Comparison of ENCODE assay signal across 21 cellular contexts in genomic region chr6:157946053-157946617, GRCh38. TPM values are rescaled to one million over a fixed set of nuclear protein-coding genes. Genes with fewer than 3 reads are reported as not detected.
DNase-seq lines count a peak whose midpoint lies in the region; ATAC-seq and TF ChIP-seq lines count a peak whose summit lies in the region.
"Had no signal": no experiment of that assay in that cellular context is flagged by ENCODE, and none has a peak within 500 bp of the region (broad histone marks: within the 10 kb centered on the region; RNA-seq: fewer than 3 reads in every experiment).

No MANE protein-coding gene starts in this region.

- CTCF ChIA-PET in activated naive CD4-positive, alpha-beta T cell treated with anti-CD3 and anti-CD28 coated beads, Interleukin-2, amount 10 ng/mL, durations not matched to agents 7 days and 5 days (lab: Charles Lee), result interaction anchor here (1.2 to 2.4 kb wide), 8 partner anchors 14 to 631 kb away, joined by 3 to 11 read pairs (median 6); no protein-coding TSS in a partner anchor

- DNase-seq in activated naive CD4-positive, alpha-beta T cell treated with anti-CD3 and anti-CD28 coated beads, Interleukin-2, amount 50 U/mL, for 72 hours (ENCODE audit: low spot score in 2 of 2), result no peak
- no peak for DNase-seq in activated naive CD4-positive, alpha-beta T cell treated with anti-CD3 and anti-CD28 coated beads, Interleukin-2, amount 10 ng/mL, durations not matched to agents 7 days and 5 days
- DNase-seq in erythroblast (lab: John Stamatoyannopoulos, UW) (peak; percentile 35 to 50), NCI-H510A (lab: John Stamatoyannopoulos, UW) (no peak), middle frontal gyrus (ENCODE audit: extremely low spot score, low spot score) (no peak)
- DNase-seq: activated CD4-positive, CD25-positive, alpha-beta regulatory T cell treated with anti-CD3 and anti-CD28 coated beads, Interleukin-2, amount 50 U/mL, for 72 hours; adrenal gland; body of pancreas; cerebellar nuclear complex; NCI-H1417; NCI-H2081 treated with DMSO at 0.1 percent for 48 hours; NCI-H345; NCI-H748 treated with DMSO at 0.1 percent for 48 hours; pancreas; right cardiac atrium; spleen; testis had no signal

- peak overlapping the region; percentile 69 to 79 for H3K27ac Mint-ChIP-seq in activated naive CD4-positive, alpha-beta T cell treated with anti-CD3 and anti-CD28 coated beads, Interleukin-2, amount 50 U/mL, for 72 hours
- H3K27ac Mint-ChIP-seq in activated naive CD4-positive, alpha-beta T cell treated with anti-CD3 and anti-CD28 coated beads, Interleukin-2, amount 10 ng/mL, durations not matched to agents 7 days and 5 days, result no peak overlapping the region
- peak overlapping the region; percentile 87 for H3K27ac Mint-ChIP-seq in activated T-helper 17 cell treated with anti-CD3 and anti-CD28 coated beads, Interleukin-2, amount 50 U/mL, for 72 hours
- peak overlapping the region; percentile 42 for H3K27ac Mint-ChIP-seq in stimulated activated memory B cell treated with anti-CD40 and anti-IgM and Interleukin-4, amounts not matched to agents 10 μg/mL and 1 μg/mL and 100 μg/mL, for 72 hours

- no peak overlapping the region for H3K4me3 Mint-ChIP-seq in activated naive CD4-positive, alpha-beta T cell treated with anti-CD3 and anti-CD28 coated beads, Interleukin-2, amount 10 ng/mL, durations not matched to agents 7 days and 5 days
- peak overlapping the region; percentile 44 for H3K4me3 Mint-ChIP-seq in activated T-helper 17 cell treated with anti-CD3 and anti-CD28 coated beads, Interleukin-2, amount 50 U/mL, for 72 hours
- H3K4me3 Mint-ChIP-seq in stimulated activated memory B cell treated with anti-CD40 and anti-IgM and Interleukin-4, amounts not matched to agents 10 μg/mL and 1 μg/mL and 100 μg/mL, for 72 hours, result no peak overlapping the region
- H3K4me3 Mint-ChIP-seq: T-cell had no signal

- peaks cover 8 to 24% of the 10 kb centered on the region in 2 donors for H3K9me3 Mint-ChIP-seq in activated naive CD4-positive, alpha-beta T cell treated with anti-CD3 and anti-CD28 coated beads, Interleukin-2, amount 50 U/mL, for 72 hours
- no peaks in the 10 kb centered on the region for H3K9me3 Mint-ChIP-seq in activated naive CD4-positive, alpha-beta T cell treated with anti-CD3 and anti-CD28 coated beads, Interleukin-2, amount 10 ng/mL, durations not matched to agents 7 days and 5 days
- H3K9me3 Mint-ChIP-seq in activated T-helper 17 cell treated with anti-CD3 and anti-CD28 coated beads, Interleukin-2, amount 50 U/mL, for 72 hours, result peaks cover 5% of the 10 kb centered on the region
- peaks cover 10% of the 10 kb centered on the region for H3K9me3 Mint-ChIP-seq in stimulated activated memory B cell treated with anti-CD40 and anti-IgM and Interleukin-4, amounts not matched to agents 10 μg/mL and 1 μg/mL and 100 μg/mL, for 72 hours

- peaks cover 38 to 71% of the 10 kb centered on the region in 2 donors for H3K36me3 Mint-ChIP-seq in activated naive CD4-positive, alpha-beta T cell treated with anti-CD3 and anti-CD28 coated beads, Interleukin-2, amount 50 U/mL, for 72 hours
- H3K36me3 Mint-ChIP-seq in activated naive CD4-positive, alpha-beta T cell treated with anti-CD3 and anti-CD28 coated beads, Interleukin-2, amount 10 ng/mL, durations not matched to agents 7 days and 5 days, result peaks cover 21% of the 10 kb centered on the region
- H3K36me3 Mint-ChIP-seq in activated T-helper 17 cell treated with anti-CD3 and anti-CD28 coated beads, Interleukin-2, amount 50 U/mL, for 72 hours (ENCODE audit: low read depth), result peaks cover 77% of the 10 kb centered on the region
- peaks cover 56% of the 10 kb centered on the region for H3K36me3 Mint-ChIP-seq in stimulated activated memory B cell treated with anti-CD40 and anti-IgM and Interleukin-4, amounts not matched to agents 10 μg/mL and 1 μg/mL and 100 μg/mL, for 72 hours

- peaks cover 15% of the 10 kb centered on the region for H3K27me3 Mint-ChIP-seq in activated naive CD4-positive, alpha-beta T cell treated with anti-CD3 and anti-CD28 coated beads, Interleukin-2, amount 10 ng/mL, durations not matched to agents 7 days and 5 days
- no peaks in the 10 kb centered on the region for H3K27me3 Mint-ChIP-seq in activated T-helper 17 cell treated with anti-CD3 and anti-CD28 coated beads, Interleukin-2, amount 50 U/mL, for 72 hours
- no peaks in the 10 kb centered on the region for H3K27me3 Mint-ChIP-seq in stimulated activated memory B cell treated with anti-CD40 and anti-IgM and Interleukin-4, amounts not matched to agents 10 μg/mL and 1 μg/mL and 100 μg/mL, for 72 hours
- H3K27me3 Mint-ChIP-seq: T-cell had no signal

- no peak for TF ChIP-seq POLR2A in erythroblast (IDR thresholded peaks at IDR 0.05; ENCODE audit: low read length)

- no peaks in the 10 kb centered on the region for H3K4me1 Mint-ChIP-seq in activated naive CD4-positive, alpha-beta T cell treated with anti-CD3 and anti-CD28 coated beads, Interleukin-2, amount 10 ng/mL, durations not matched to agents 7 days and 5 days
- peaks cover 24% of the 10 kb centered on the region for H3K4me1 Mint-ChIP-seq in activated T-helper 17 cell treated with anti-CD3 and anti-CD28 coated beads, Interleukin-2, amount 50 U/mL, for 72 hours
- peaks cover 11% of the 10 kb centered on the region for H3K4me1 Mint-ChIP-seq in stimulated activated memory B cell treated with anti-CD40 and anti-IgM and Interleukin-4, amounts not matched to agents 10 μg/mL and 1 μg/mL and 100 μg/mL, for 72 hours

- no peak for ATAC-seq in activated naive CD4-positive, alpha-beta T cell treated with anti-CD3 and anti-CD28 coated beads, Interleukin-2, amount 50 U/mL, for 72 hours
- ATAC-seq in activated T-helper 17 cell treated with anti-CD3 and anti-CD28 coated beads, Interleukin-2, amount 50 U/mL, for 72 hours (replicated peaks), result no peak
- ATAC-seq in stimulated activated memory B cell treated with anti-CD40 and anti-IgM and Interleukin-4, amounts not matched to agents 10 μg/mL and 1 μg/mL and 100 μg/mL, for 72 hours, result no peak
- ATAC-seq in HG03135 (IDR thresholded peaks at IDR 0.05; ENCODE audit: unreplicated experiment), result no peak

RNA-seq across cellular contexts. Expression of gene SYNJ2, which starts 35.5 kb away (rescaled TPM):
- 10 to 100 TPM; 31.6 to 51.7 TPM for total RNA-seq in activated naive CD4-positive, alpha-beta T cell treated with anti-CD3 and anti-CD28 coated beads, Interleukin-2, amount 50 U/mL, for 72 hours
- 10 to 100 TPM; 28.0 to 32.0 TPM for total RNA-seq in activated T-helper 17 cell treated with anti-CD3 and anti-CD28 coated beads, Interleukin-2, amount 50 U/mL, for 72 hours

Comparison
In these comparisons a context has a peak if more than half of its experiments do, and no peak if none do; other contexts are left out.
1. DNase-seq: peak in erythroblast (2 of 2); none in activated naive CD4-positive, alpha-beta T cell treated with anti-CD3 and anti-CD28 coated beads, Interleukin-2, amount 50 U/mL, for 72 hours (0 of 2), activated naive CD4-positive, alpha-beta T cell treated with anti-CD3 and anti-CD28 coated beads, Interleukin-2, amount 10 ng/mL, durations not matched to agents 7 days and 5 days (single experiment), NCI-H510A (single experiment) and middle frontal gyrus (single experiment).